1 cellular context compared by ENCODE assay signal in the genomic region with DNA sequence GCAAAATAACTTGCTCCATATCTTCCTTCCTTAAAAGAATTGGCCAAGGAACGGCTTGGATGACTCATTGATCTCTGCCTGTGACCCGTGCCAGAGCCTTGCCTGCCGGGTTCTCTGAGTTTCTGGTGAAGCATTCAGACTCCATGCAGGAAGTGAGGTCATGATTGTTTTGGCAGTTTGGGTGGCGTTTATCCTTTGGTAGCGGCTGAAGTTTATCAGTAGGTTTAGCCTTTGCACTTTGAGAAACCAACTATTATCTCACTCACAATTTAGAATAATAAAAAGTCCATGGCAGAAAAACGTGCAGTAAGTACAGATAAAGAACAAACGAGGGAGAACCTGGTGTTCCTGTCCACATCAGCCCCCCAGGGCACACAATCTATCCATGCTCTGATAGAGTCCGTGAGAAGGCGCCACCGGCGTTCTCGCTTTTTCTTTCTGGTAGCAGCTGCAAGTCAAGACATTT.
A peak's percentile ranks its signal among the peaks of the same experiment; 100 is the strongest.
TF ChIP-seq lines count a peak whose summit lies in the region.

No MANE protein-coding gene starts in this region.

TF ChIP-seq in SK-N-SH, 30 proteins besides CTCF, POLR2A, EP300 and RAD21 (continued from another document):
- TF ChIP-seq IRF3 (IDR thresholded peaks at IDR 0.05; ENCODE audit: low read depth, low read length) (no peak), GATA2 (CRISPR knock-in tag; IDR thresholded peaks at IDR 0.05) (no peak), RFX5 (IDR thresholded peaks at IDR 0.05; ENCODE audit: low read length) (no peak), EZH2phosphoT487 (IDR thresholded peaks at IDR 0.05; ENCODE audit: borderline replicate concordance, low read depth) (no peak), MEF2A (IDR thresholded peaks at IDR 0.05; ENCODE audit: borderline replicate concordance, low read depth) (no peak), NRF1 (IDR thresholded peaks at IDR 0.05; ENCODE audit: low read depth, low read length) (no peak), RCOR1 (IDR thresholded peaks at IDR 0.05; ENCODE audit: low read length) (no peak), MXI1 (IDR thresholded peaks at IDR 0.05; ENCODE audit: low read depth, low read length) (no peak), USF2 (IDR thresholded peaks at IDR 0.05; ENCODE audit: borderline replicate concordance, low read depth, low read length) (no peak), JUND (IDR thresholded peaks at IDR 0.05) (peak; percentile 61), TAF1 (IDR thresholded peaks at IDR 0.05; ENCODE audit: borderline replicate concordance, low read depth, low read length) (no peak), TEAD4 (IDR thresholded peaks at IDR 0.05; ENCODE audit: borderline replicate concordance, insufficient read depth) (no peak), SIN3A (IDR thresholded peaks at IDR 0.05; ENCODE audit: borderline replicate concordance, low read depth, low read length) (no peak), FOXJ3 (CRISPR knock-in tag; IDR thresholded peaks at IDR 0.05) (no peak), TCF12 (IDR thresholded peaks at IDR 0.05) (no peak), RXRA (IDR thresholded peaks at IDR 0.05; ENCODE audit: borderline replicate concordance, low read depth) (no peak), SMC3 (IDR thresholded peaks at IDR 0.05; ENCODE audit: low read depth, low read length) (no peak)
- TF ChIP-seq, protein P1, sequence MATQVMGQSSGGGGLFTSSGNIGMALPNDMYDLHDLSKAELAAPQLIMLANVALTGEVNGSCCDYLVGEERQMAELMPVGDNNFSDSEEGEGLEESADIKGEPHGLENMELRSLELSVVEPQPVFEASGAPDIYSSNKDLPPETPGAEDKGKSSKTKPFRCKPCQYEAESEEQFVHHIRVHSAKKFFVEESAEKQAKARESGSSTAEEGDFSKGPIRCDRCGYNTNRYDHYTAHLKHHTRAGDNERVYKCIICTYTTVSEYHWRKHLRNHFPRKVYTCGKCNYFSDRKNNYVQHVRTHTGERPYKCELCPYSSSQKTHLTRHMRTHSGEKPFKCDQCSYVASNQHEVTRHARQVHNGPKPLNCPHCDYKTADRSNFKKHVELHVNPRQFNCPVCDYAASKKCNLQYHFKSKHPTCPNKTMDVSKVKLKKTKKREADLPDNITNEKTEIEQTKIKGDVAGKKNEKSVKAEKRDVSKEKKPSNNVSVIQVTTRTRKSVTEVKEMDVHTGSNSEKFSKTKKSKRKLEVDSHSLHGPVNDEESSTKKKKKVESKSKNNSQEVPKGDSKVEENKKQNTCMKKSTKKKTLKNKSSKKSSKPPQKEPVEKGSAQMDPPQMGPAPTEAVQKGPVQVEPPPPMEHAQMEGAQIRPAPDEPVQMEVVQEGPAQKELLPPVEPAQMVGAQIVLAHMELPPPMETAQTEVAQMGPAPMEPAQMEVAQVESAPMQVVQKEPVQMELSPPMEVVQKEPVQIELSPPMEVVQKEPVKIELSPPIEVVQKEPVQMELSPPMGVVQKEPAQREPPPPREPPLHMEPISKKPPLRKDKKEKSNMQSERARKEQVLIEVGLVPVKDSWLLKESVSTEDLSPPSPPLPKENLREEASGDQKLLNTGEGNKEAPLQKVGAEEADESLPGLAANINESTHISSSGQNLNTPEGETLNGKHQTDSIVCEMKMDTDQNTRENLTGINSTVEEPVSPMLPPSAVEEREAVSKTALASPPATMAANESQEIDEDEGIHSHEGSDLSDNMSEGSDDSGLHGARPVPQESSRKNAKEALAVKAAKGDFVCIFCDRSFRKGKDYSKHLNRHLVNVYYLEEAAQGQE (IDR thresholded peaks at IDR 0.05; ENCODE audit: low read depth, low read length): no peak
- TF ChIP-seq, protein P2, sequence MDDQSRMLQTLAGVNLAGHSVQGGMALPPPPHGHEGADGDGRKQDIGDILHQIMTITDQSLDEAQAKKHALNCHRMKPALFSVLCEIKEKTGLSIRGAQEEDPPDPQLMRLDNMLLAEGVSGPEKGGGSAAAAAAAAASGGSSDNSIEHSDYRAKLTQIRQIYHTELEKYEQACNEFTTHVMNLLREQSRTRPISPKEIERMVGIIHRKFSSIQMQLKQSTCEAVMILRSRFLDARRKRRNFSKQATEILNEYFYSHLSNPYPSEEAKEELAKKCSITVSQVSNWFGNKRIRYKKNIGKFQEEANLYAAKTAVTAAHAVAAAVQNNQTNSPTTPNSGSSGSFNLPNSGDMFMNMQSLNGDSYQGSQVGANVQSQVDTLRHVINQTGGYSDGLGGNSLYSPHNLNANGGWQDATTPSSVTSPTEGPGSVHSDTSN (IDR thresholded peaks at IDR 0.05): peak; percentile 72
